ENCODE assay signal across 14 cellular contexts in the genomic region with DNA sequence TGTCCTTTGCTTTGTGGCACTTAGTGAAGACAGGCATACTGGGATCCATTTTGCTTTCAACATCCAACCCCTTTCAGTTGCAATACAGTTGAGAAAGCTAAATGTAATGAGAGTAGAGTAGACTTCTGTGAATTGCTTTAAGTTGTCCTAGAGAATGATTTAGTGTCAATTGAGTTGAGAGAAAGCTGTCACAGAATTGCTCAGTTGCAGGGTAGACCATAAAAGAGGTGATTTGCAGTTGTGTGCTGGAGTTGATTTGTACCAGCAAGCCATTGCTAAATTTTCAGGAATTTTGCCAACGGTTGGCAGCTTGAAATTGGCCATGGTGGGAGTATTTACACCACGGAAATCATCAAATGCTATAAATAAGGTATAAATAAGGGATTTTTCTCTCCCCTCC. TPM values are rescaled to one million over a fixed set of nuclear protein-coding genes. Genes with fewer than 3 reads are reported as not detected.
DNase-seq lines count a peak whose midpoint lies in the region; ATAC-seq and TF ChIP-seq lines count a peak whose summit lies in the region.
"Had no signal": no experiment of that assay in that cellular context is flagged by ENCODE, and none has a peak within 500 bp of the region (broad histone marks: within the 10 kb centered on the region; RNA-seq: fewer than 3 reads in every experiment).

No MANE protein-coding gene starts in this region.

- TF ChIP-seq CTCF in liver (IDR thresholded peaks at IDR 0.05; ENCODE audit: low read depth, low read length, missing input control) (no peak), right lobe of liver (IDR thresholded peaks at IDR 0.05) (no peak), lower lobe of right lung (IDR thresholded peaks at IDR 0.05) (no peak), MM.1S (IDR thresholded peaks at IDR 0.05; ENCODE audit: low read length) (no peak)

- no peaks in the 10 kb centered on the region for H3K36me3 ChIP-seq in liver (ENCODE audit: control insufficient read depth in 4 of 4, insufficient read depth in 3 of 4, low read depth in 1 of 4, low read length in 3 of 4)
- no peaks in the 10 kb centered on the region for H3K36me3 ChIP-seq in right lobe of liver
- no peaks in the 10 kb centered on the region for H3K36me3 ChIP-seq in adipocyte (ENCODE audit: control insufficient read depth, insufficient read depth, low read length, severe bottlenecking)
- no peaks in the 10 kb centered on the region for H3K36me3 ChIP-seq in lower lobe of right lung
- H3K36me3 ChIP-seq in MM.1S (replicated peaks; ENCODE audit: insufficient read depth, low read length): no peaks in the 10 kb centered on the region

- H3K9ac ChIP-seq in liver (ENCODE audit: low read depth in 1 of 2, low read length in 2 of 2) (no peak overlapping the region), adipocyte (ENCODE audit: low read length) (peak overlapping the region; percentile 94), MM.1S (ENCODE audit: low read length) (no peak overlapping the region)
- H3K9ac ChIP-seq: parathyroid adenoma had no signal

- no peak overlapping the region for H2AFZ ChIP-seq in MM.1S (ENCODE audit: low read length)
- H2AFZ ChIP-seq: parathyroid adenoma had no signal

- no peaks in the 10 kb centered on the region for H4K20me1 ChIP-seq in MM.1S (ENCODE audit: insufficient read depth, low read length)

- no peak for TF ChIP-seq POLR2A in right lobe of liver (IDR thresholded peaks at IDR 0.05)

- no peak overlapping the region for H3K4me2 ChIP-seq in MM.1S (ENCODE audit: low read depth, low read length)

- peak overlapping the region in 2 of 3 donors; percentile 4 to 38 for H3K4me3 ChIP-seq in liver (ENCODE audit: low read depth in 1 of 3, low read length in 3 of 3)
- no peak overlapping the region for H3K4me3 ChIP-seq in right lobe of liver
- peak overlapping the region; percentile 95 for H3K4me3 ChIP-seq in adipocyte (ENCODE audit: low read length)
- H3K4me3 ChIP-seq in lower lobe of right lung: peak overlapping the region; percentile 86
- H3K4me3 ChIP-seq in MM.1S (ENCODE audit: low read length): no peak overlapping the region

- intact Hi-C loops in right lobe of liver (cut with DNase I): no loop called here
- intact Hi-C loops in lower lobe of right lung (cut with DNase I): no loop called here
- intact Hi-C loops in cardiac septum (cut with DNase I): loop anchor here (5.0 kb wide), 1 partner anchor 44 kb away; no protein-coding TSS in a partner anchor

- peaks cover 11 to 49% (median 38%) of the 10 kb centered on the region in 4 donors for H3K4me1 ChIP-seq in liver (ENCODE audit: control insufficient read depth in 4 of 4, insufficient read depth in 4 of 4, low read length in 3 of 4)
- H3K4me1 ChIP-seq in right lobe of liver: peaks cover 0 to 51% (median 14%) of the 10 kb centered on the region in 4 donors
- peaks cover 54% of the 10 kb centered on the region for H3K4me1 ChIP-seq in adipocyte (ENCODE audit: control insufficient read depth, insufficient read depth, low read length)
- H3K4me1 ChIP-seq in lower lobe of right lung: peaks cover 59% of the 10 kb centered on the region
- H3K4me1 ChIP-seq in MM.1S (ENCODE audit: low read length): peaks cover 20% of the 10 kb centered on the region

- peaks cover 63% of the 10 kb centered on the region for H3K79me2 ChIP-seq in MM.1S (ENCODE audit: low read length)

- WGBS in liver: 25% methylated on average over 2 of the region's 2 CpGs
- WGBS in right lobe of liver (ENCODE audit: insufficient coverage, low coverage, low lambda C conversion rate, missing lambda C conversion rate): 29% methylated on average over 2 of the region's 2 CpGs

- no peak for DNase-seq in right lobe of liver
- DNase-seq in adipocyte (ENCODE audit: low read depth): no peak
- DNase-seq in lower lobe of right lung: no peak
- DNase-seq in NCI-H187 (lab: John Stamatoyannopoulos, UW): no peak
- DNase-seq in cardiac septum (ENCODE audit: low spot score): no peak
- DNase-seq in kidney tubule cell (ENCODE audit: low spot score): no peak
- no peak for DNase-seq in MM.1S
- DNase-seq: activated CD4-positive, CD25-positive, alpha-beta regulatory T cell; HCEC 1CT; NCI-H146; stimulated activated CD4-positive, alpha-beta T cell treated with anti-CD3 and anti-CD28 coated beads, Interleukin-1b, Interleukin-23, amount 100 ng/mL, for 48 hours had no signal

- no peaks in the 10 kb centered on the region for H3K9me2 ChIP-seq in MM.1S (replicated peaks; ENCODE audit: insufficient read depth, low read length)

- peak overlapping the region in 1 of 2 donors; percentile 53 for H3K27ac ChIP-seq in liver (ENCODE audit: low read depth in 1 of 2, low read length in 2 of 2)
- peak overlapping the region in 1 of 3 donors; percentile 31 for H3K27ac ChIP-seq in right lobe of liver
- peak overlapping the region; percentile 96 for H3K27ac ChIP-seq in lower lobe of right lung
- no peak overlapping the region for H3K27ac ChIP-seq in MM.1S (ENCODE audit: low read length)
- H3K27ac ChIP-seq: parathyroid adenoma had no signal

- no peak for TF ChIP-seq RAD21 in liver (IDR thresholded peaks at IDR 0.05)

- no peaks in the 10 kb centered on the region for H3K27me3 ChIP-seq in liver (ENCODE audit: control insufficient read depth in 4 of 4, insufficient read depth in 4 of 4, low read length in 3 of 4)
- no peaks in the 10 kb centered on the region for H3K27me3 ChIP-seq in right lobe of liver
- no peaks in the 10 kb centered on the region for H3K27me3 ChIP-seq in adipocyte (replicated peaks; ENCODE audit: control insufficient read depth, insufficient read depth, low read length)
- no peaks in the 10 kb centered on the region for H3K27me3 ChIP-seq in lower lobe of right lung (ENCODE audit: low read depth)
- H3K27me3 ChIP-seq in MM.1S (replicated peaks; ENCODE audit: insufficient read depth, low read length): no peaks in the 10 kb centered on the region

- H3F3A ChIP-seq in MM.1S (ENCODE audit: insufficient read depth, low read length): peaks cover 20% of the 10 kb centered on the region

- H3K9me3 ChIP-seq in liver (ENCODE audit: control insufficient read depth in 4 of 4, low read length in 3 of 4) (no peaks in the 10 kb centered on the region), right lobe of liver (no peaks in the 10 kb centered on the region), adipocyte (ENCODE audit: control insufficient read depth, low read length) (no peaks in the 10 kb centered on the region), lower lobe of right lung (no peaks in the 10 kb centered on the region), MM.1S (replicated peaks; ENCODE audit: insufficient read depth, low read length) (no peaks in the 10 kb centered on the region)

- ATAC-seq in right lobe of liver (no peak), lower lobe of right lung (no peak)
- ATAC-seq: stimulated activated effector memory CD8-positive, alpha-beta T cell treated with anti-CD3 and anti-CD28 coated beads, Interleukin-12 subunit alpha, Interleukin-12 subunit beta, amount 100 ng/mL, for 72 hours had no signal

TF ChIP-seq in liver, 16 proteins besides CTCF, POLR2A, EP300 and RAD21:
- TF ChIP-seq HNF4A (conservative IDR thresholded peaks at IDR 0.05): no peak
- no peak for TF ChIP-seq GABPA (IDR thresholded peaks at IDR 0.05 in 1 of 2, conservative IDR thresholded peaks at IDR 0.05 in 1 of 2)
- no peak for TF ChIP-seq NR2F2 (IDR thresholded peaks at IDR 0.05)
- TF ChIP-seq, protein P1, sequence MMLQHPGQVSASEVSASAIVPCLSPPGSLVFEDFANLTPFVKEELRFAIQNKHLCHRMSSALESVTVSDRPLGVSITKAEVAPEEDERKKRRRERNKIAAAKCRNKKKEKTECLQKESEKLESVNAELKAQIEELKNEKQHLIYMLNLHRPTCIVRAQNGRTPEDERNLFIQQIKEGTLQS (IDR thresholded peaks at IDR 0.05): no peak
- TF ChIP-seq TAF1 (conservative IDR thresholded peaks at IDR 0.05): no peak
- TF ChIP-seq HNF4G (IDR thresholded peaks at IDR 0.05): no peak
- no peak for TF ChIP-seq FOXA2 (IDR thresholded peaks at IDR 0.05)
- TF ChIP-seq, protein P2, sequence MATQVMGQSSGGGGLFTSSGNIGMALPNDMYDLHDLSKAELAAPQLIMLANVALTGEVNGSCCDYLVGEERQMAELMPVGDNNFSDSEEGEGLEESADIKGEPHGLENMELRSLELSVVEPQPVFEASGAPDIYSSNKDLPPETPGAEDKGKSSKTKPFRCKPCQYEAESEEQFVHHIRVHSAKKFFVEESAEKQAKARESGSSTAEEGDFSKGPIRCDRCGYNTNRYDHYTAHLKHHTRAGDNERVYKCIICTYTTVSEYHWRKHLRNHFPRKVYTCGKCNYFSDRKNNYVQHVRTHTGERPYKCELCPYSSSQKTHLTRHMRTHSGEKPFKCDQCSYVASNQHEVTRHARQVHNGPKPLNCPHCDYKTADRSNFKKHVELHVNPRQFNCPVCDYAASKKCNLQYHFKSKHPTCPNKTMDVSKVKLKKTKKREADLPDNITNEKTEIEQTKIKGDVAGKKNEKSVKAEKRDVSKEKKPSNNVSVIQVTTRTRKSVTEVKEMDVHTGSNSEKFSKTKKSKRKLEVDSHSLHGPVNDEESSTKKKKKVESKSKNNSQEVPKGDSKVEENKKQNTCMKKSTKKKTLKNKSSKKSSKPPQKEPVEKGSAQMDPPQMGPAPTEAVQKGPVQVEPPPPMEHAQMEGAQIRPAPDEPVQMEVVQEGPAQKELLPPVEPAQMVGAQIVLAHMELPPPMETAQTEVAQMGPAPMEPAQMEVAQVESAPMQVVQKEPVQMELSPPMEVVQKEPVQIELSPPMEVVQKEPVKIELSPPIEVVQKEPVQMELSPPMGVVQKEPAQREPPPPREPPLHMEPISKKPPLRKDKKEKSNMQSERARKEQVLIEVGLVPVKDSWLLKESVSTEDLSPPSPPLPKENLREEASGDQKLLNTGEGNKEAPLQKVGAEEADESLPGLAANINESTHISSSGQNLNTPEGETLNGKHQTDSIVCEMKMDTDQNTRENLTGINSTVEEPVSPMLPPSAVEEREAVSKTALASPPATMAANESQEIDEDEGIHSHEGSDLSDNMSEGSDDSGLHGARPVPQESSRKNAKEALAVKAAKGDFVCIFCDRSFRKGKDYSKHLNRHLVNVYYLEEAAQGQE (IDR thresholded peaks at IDR 0.05): no peak
- TF ChIP-seq SP1 (IDR thresholded peaks at IDR 0.05): no peak

RNA-seq across cellular contexts. Expression of a gene that starts 2.2 kb away (rescaled TPM):
- 10 to 100 TPM; 22.5 to 25.8 TPM for total RNA-seq in liver
- 1 to 10 TPM; 9.2 to 9.7 TPM for polyA plus RNA-seq in liver
- total RNA-seq in right lobe of liver: 10 to 100 TPM; 10.8 to 23.0 (median 14.6) TPM
- 59.2 TPM for total RNA-seq in lower lobe of right lung
- total RNA-seq in cardiac septum: 23.5 TPM

Comparison
In these comparisons a context has a peak if more than half of its experiments do, and no peak if none do; other contexts are left out.
1. H3K4me3 ChIP-seq: peak in liver (2 of 3), adipocyte (single experiment) and lower lobe of right lung (single experiment); none in right lobe of liver (0 of 3) and MM.1S (single experiment).